Comparison of ENCODE assay signal across 8 cellular contexts in the genomic region with DNA sequence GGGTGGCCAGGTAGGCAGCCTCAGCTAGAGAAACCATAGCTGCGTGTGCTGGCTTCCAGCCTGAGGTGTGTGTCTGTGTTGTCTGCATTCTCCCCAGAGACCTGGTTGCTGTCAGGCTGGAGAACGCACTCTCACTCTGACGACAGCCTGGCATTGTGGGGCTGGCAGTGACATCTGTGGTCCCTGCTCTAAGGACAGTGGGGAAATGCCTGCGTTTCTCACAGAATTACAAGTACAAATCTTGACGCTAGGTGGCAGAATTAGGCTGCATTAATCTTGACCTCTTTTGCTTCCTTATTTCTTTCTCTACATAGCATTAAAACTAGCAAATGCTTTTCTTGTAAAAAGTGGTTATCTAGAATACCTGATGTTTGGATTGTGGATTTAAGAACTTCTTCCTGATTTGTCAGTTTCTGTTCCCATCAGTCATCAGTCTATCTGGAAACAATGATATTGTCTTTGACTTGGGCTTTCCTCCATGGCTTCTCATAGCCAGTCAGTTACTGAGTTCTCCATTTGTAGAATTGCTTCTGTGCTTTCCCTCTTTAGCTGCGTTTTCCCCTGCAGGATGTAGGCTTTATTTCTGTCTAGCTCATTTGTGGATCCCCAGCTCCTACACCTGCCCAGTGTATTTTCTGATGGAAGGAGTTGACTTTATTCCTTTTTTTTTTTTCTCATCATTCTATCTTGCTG.
DNase-seq lines count a peak whose midpoint lies in the region; ATAC-seq and TF ChIP-seq lines count a peak whose summit lies in the region.

No MANE protein-coding gene starts in this region.

- no peak overlapping the region for H3K27ac Mint-ChIP-seq in activated T-cell treated with anti-CD3 and anti-CD28 coated beads, Interleukin-2, amount 50 U/mL, for 72 hours
- no peak overlapping the region for H3K27ac Mint-ChIP-seq in activated T-cell treated with anti-CD3 and anti-CD28 coated beads, Interleukin-2, amount 50 U/mL, for 24 hours
- H3K27ac Mint-ChIP-seq in endodermal cell: no peak overlapping the region

- H2AFZ ChIP-seq in Karpas-422 (ENCODE audit: low read length): no peak overlapping the region

- H3K9me3 Mint-ChIP-seq in activated T-cell treated with anti-CD3 and anti-CD28 coated beads, Interleukin-2, amount 50 U/mL, for 72 hours: no peaks in the 10 kb centered on the region
- H3K9me3 Mint-ChIP-seq in activated T-cell treated with anti-CD3 and anti-CD28 coated beads, Interleukin-2, amount 50 U/mL, for 24 hours: no peaks in the 10 kb centered on the region
- no peaks in the 10 kb centered on the region for H3K9me3 Mint-ChIP-seq in endodermal cell

- no peak overlapping the region for H3K27ac ChIP-seq in Karpas-422 (ENCODE audit: low read length)
- H3K27ac ChIP-seq in endodermal cell (ENCODE audit: low read depth, low read length): no peak overlapping the region
- H3K27ac ChIP-seq in uterus: no peak overlapping the region

- H3K9ac ChIP-seq in Karpas-422 (ENCODE audit: low read length) (no peak overlapping the region), endodermal cell (ENCODE audit: extremely low read depth, low read length, poor library complexity, severe bottlenecking) (no peak overlapping the region)

- H4K20me1 ChIP-seq in Karpas-422 (ENCODE audit: insufficient read depth, low read depth, low read length): no peaks in the 10 kb centered on the region

- H3K36me3 ChIP-seq in Karpas-422 (ENCODE audit: insufficient read depth, low read length) (no peaks in the 10 kb centered on the region), endodermal cell (ENCODE audit: control insufficient read depth, insufficient read depth, low read length) (no peaks in the 10 kb centered on the region), uterus (no peaks in the 10 kb centered on the region)

- intact Hi-C loops in uterus (cut with DNase I; ENCODE audit: low total_unique reads): loop anchor here (10.0 kb wide), 1 partner anchor 402 kb away; the partner anchor contains the start of gene ADAM12

- H3K4me1 ChIP-seq in Karpas-422 (ENCODE audit: low read length) (no peaks in the 10 kb centered on the region), endodermal cell (ENCODE audit: control insufficient read depth, insufficient read depth, low read length) (no peaks in the 10 kb centered on the region), uterus (no peaks in the 10 kb centered on the region)

- no peaks in the 10 kb centered on the region for H3K4me1 Mint-ChIP-seq in activated T-cell treated with anti-CD3 and anti-CD28 coated beads, Interleukin-2, amount 50 U/mL, for 72 hours (ENCODE audit: low read depth)
- H3K4me1 Mint-ChIP-seq in activated T-cell treated with anti-CD3 and anti-CD28 coated beads, Interleukin-2, amount 50 U/mL, for 24 hours (ENCODE audit: low read depth): no peaks in the 10 kb centered on the region
- H3K4me1 Mint-ChIP-seq in endodermal cell: peaks cover 29% of the 10 kb centered on the region

- H3K9me3 ChIP-seq in Karpas-422 (ENCODE audit: low read length): no peaks in the 10 kb centered on the region
- H3K9me3 ChIP-seq in endodermal cell (ENCODE audit: control insufficient read depth, low read length): no peaks in the 10 kb centered on the region
- H3K9me3 ChIP-seq in uterus: no peaks in the 10 kb centered on the region

- DNase-seq in activated T-cell treated with anti-CD3 and anti-CD28 coated beads, Interleukin-2, amount 50 U/mL, for 72 hours: peak; percentile 7 to 43
- DNase-seq in activated T-cell treated with anti-CD3 and anti-CD28 coated beads, Interleukin-2, amount 50 U/mL, for 24 hours: no peak
- DNase-seq in Karpas-422: peak; percentile 90
- peak; percentile 56 for DNase-seq in SK-N-DZ (ENCODE audit: low spot score)
- DNase-seq in endodermal cell: peak; percentile 72
- peak; percentile 90 for DNase-seq in medulla oblongata (ENCODE audit: extremely low spot score)
- DNase-seq in uterus: peak in 1 of 2 donors; percentile 41

- ATAC-seq in activated T-cell treated with anti-CD3 and anti-CD28 coated beads, Interleukin-2, amount 50 U/mL, for 72 hours (replicated peaks in 1 of 2): peak; percentile 51 to 56
- peak; percentile 77 for ATAC-seq in GM21825 (IDR thresholded peaks at IDR 0.05; ENCODE audit: unreplicated experiment)

- TF ChIP-seq POLR2A in uterus (IDR thresholded peaks at IDR 0.05): no peak

- peaks cover 9% of the 10 kb centered on the region for H3K27me3 Mint-ChIP-seq in activated T-cell treated with anti-CD3 and anti-CD28 coated beads, Interleukin-2, amount 50 U/mL, for 72 hours (ENCODE audit: low read depth)
- H3K27me3 Mint-ChIP-seq in activated T-cell treated with anti-CD3 and anti-CD28 coated beads, Interleukin-2, amount 50 U/mL, for 24 hours: peaks cover 15% of the 10 kb centered on the region
- peaks cover 10% of the 10 kb centered on the region for H3K27me3 Mint-ChIP-seq in endodermal cell (ENCODE audit: insufficient read depth)

- H3K27me3 ChIP-seq in Karpas-422 (ENCODE audit: low read length): no peaks in the 10 kb centered on the region
- no peaks in the 10 kb centered on the region for H3K27me3 ChIP-seq in endodermal cell (ENCODE audit: control insufficient read depth, insufficient read depth, low read length, poor library complexity, severe bottlenecking)
- no peaks in the 10 kb centered on the region for H3K27me3 ChIP-seq in uterus

- H3K4me3 Mint-ChIP-seq in activated T-cell treated with anti-CD3 and anti-CD28 coated beads, Interleukin-2, amount 50 U/mL, for 72 hours: no peak overlapping the region
- H3K4me3 Mint-ChIP-seq in activated T-cell treated with anti-CD3 and anti-CD28 coated beads, Interleukin-2, amount 50 U/mL, for 24 hours: no peak overlapping the region
- no peak overlapping the region for H3K4me3 Mint-ChIP-seq in endodermal cell

- H3K9me2 ChIP-seq in Karpas-422 (replicated peaks; ENCODE audit: insufficient read depth, low read length): no peaks in the 10 kb centered on the region

- WGBS in endodermal cell (ENCODE audit: insufficient coverage in 1 of 2, insufficient read length in 1 of 2), 2 experiments: 13 to 17% methylated on average over 3 to 6 of the region's 6 CpGs

- H3K36me3 Mint-ChIP-seq in activated T-cell treated with anti-CD3 and anti-CD28 coated beads, Interleukin-2, amount 50 U/mL, for 72 hours (ENCODE audit: insufficient read depth in 2 of 2): no peaks in the 10 kb centered on the region
- H3K36me3 Mint-ChIP-seq in activated T-cell treated with anti-CD3 and anti-CD28 coated beads, Interleukin-2, amount 50 U/mL, for 24 hours (ENCODE audit: low read depth): no peaks in the 10 kb centered on the region
- no peaks in the 10 kb centered on the region for H3K36me3 Mint-ChIP-seq in endodermal cell (ENCODE audit: low read depth)

- no peak overlapping the region for H3K4me2 ChIP-seq in Karpas-422 (ENCODE audit: low read depth, low read length, poor library complexity, severe bottlenecking)

- H3K79me2 ChIP-seq in Karpas-422 (ENCODE audit: low read length): no peaks in the 10 kb centered on the region

- H3K4me3 ChIP-seq in Karpas-422 (ENCODE audit: low read length) (no peak overlapping the region), endodermal cell (ENCODE audit: low read length) (no peak overlapping the region), uterus (no peak overlapping the region)

- TF ChIP-seq CTCF in endodermal cell (conservative IDR thresholded peaks at IDR 0.05): peak; percentile 88
- peak; percentile 61 to 82 (median 70) for TF ChIP-seq CTCF in uterus (IDR thresholded peaks at IDR 0.05)
